Comparison of ENCODE assay signal across 26 cellular contexts in genomic region chrX:31245714-31246113, GRCh38.
A peak's percentile ranks its signal among the peaks of the same experiment; 100 is the strongest.
DNase-seq lines count a peak whose midpoint lies in the region; ATAC-seq and TF ChIP-seq lines count a peak whose summit lies in the region.
"Had no signal": no experiment of that assay in that cellular context is flagged by ENCODE, and none has a peak within 500 bp of the region (broad histone marks: within the 10 kb centered on the region; RNA-seq: fewer than 3 reads in every experiment).

No MANE protein-coding gene starts in this region.

- POLR2A ChIA-PET in RWPE1 (lab: Yijun Ruan, JAX; ENCODE audit: low non-redundant PET): no interaction called here

- H3K27ac Mint-ChIP-seq in activated naive CD4-positive, alpha-beta T cell treated with anti-CD3 and anti-CD28 coated beads, Interleukin-2, amount 50 U/mL, for 72 hours: no peak overlapping the region
- H3K27ac Mint-ChIP-seq: activated CD8-positive, alpha-beta memory T cell treated with anti-CD3 and anti-CD28 coated beads, Interleukin-2, amount 10 ng/mL, durations not matched to agents 7 days and 5 days; B cell; dendritic cell treated with granulocyte-macrophage colony-stimulating factor and Interleukin-4, amounts not matched to agents 40 ng/mL and 50 ng/mL, for 4 days; mesothelial cell of epicardium had no signal

- CTCF ChIA-PET in RWPE1 (lab: Yijun Ruan, JAX): no interaction called here

- no peak overlapping the region for H3K27ac ChIP-seq in RWPE1
- H3K27ac ChIP-seq: 22Rv1, GM23248, HL-60, psoas muscle, suprapubic skin had no signal

- no peaks in the 10 kb centered on the region for H3K36me3 Mint-ChIP-seq in activated naive CD4-positive, alpha-beta T cell treated with anti-CD3 and anti-CD28 coated beads, Interleukin-2, amount 50 U/mL, for 72 hours
- H3K36me3 Mint-ChIP-seq: activated CD8-positive, alpha-beta memory T cell treated with anti-CD3 and anti-CD28 coated beads, Interleukin-2, amount 10 ng/mL, durations not matched to agents 7 days and 5 days had no signal

- DNase-seq in RWPE1 (ENCODE audit: low spot score) (no peak), midbrain (lab: John Stamatoyannopoulos, UW) (no peak)
- no peak for DNase-seq in activated naive CD4-positive, alpha-beta T cell treated with anti-CD3 and anti-CD28 coated beads, Interleukin-2, amount 50 U/mL, for 72 hours (ENCODE audit: low spot score in 2 of 2)
- DNase-seq in activated CD4-positive, CD25-positive, alpha-beta regulatory T cell treated with anti-CD3 and anti-CD28 coated beads, Interleukin-2, amount 50 U/mL, for 72 hours: no peak
- DNase-seq: activated CD8-positive, alpha-beta memory T cell treated with anti-CD3 and anti-CD28 coated beads, Interleukin-2, amount 10 ng/mL, durations not matched to agents 7 days and 5 days; activated effector memory CD4-positive, alpha-beta T cell treated with Interleukin-2 at 50 U/mL for 16 hours; Calu3; EL; foreskin fibroblast; GM23248; IMR-90; NCI-H1930; NCI-H446 treated with DMSO at 0.1 percent for 48 hours; NK-92 treated with Interleukin-12 subunit alpha and Interleukin-12 subunit beta, amount 100 ng/mL, for 24 hours; psoas muscle had no signal

- no peaks in the 10 kb centered on the region for H3K9me3 Mint-ChIP-seq in activated naive CD4-positive, alpha-beta T cell treated with anti-CD3 and anti-CD28 coated beads, Interleukin-2, amount 50 U/mL, for 72 hours
- H3K9me3 Mint-ChIP-seq: dendritic cell treated with granulocyte-macrophage colony-stimulating factor and Interleukin-4, amounts not matched to agents 40 ng/mL and 50 ng/mL, for 4 days had no signal

- ATAC-seq in GM18502 (IDR thresholded peaks at IDR 0.05; ENCODE audit: poor library complexity, unreplicated experiment) (peak; percentile 61), GM19452 (IDR thresholded peaks at IDR 0.05; ENCODE audit: unreplicated experiment) (peak; percentile 94), HG02678 (IDR thresholded peaks at IDR 0.05; ENCODE audit: unreplicated experiment) (peak; percentile 85), HG03342 (IDR thresholded peaks at IDR 0.05; ENCODE audit: unreplicated experiment) (peak; percentile 54)
- no peak for ATAC-seq in activated naive CD4-positive, alpha-beta T cell treated with anti-CD3 and anti-CD28 coated beads, Interleukin-2, amount 50 U/mL, for 72 hours
- ATAC-seq: activated CD8-positive, alpha-beta memory T cell treated with anti-CD3 and anti-CD28 coated beads, Interleukin-2, amount 10 ng/mL, durations not matched to agents 7 days and 5 days; psoas muscle; SK-N-SH treated with all-trans-retinoic acid at 6 μM for 48 hours had no signal

- no peak for TF ChIP-seq CTCF in RWPE1 (conservative IDR thresholded peaks at IDR 0.05; ENCODE audit: low read depth)

Comparison
In these comparisons a context has a peak if more than half of its experiments do, and no peak if none do; other contexts are left out.
1. ATAC-seq: peak in GM18502 (single experiment), GM19452 (single experiment), HG02678 (single experiment) and HG03342 (single experiment); none in activated naive CD4-positive, alpha-beta T cell treated with anti-CD3 and anti-CD28 coated beads, Interleukin-2, amount 50 U/mL, for 72 hours (0 of 2).